ENCODE assay signal across 22 cellular contexts in the genomic region with DNA sequence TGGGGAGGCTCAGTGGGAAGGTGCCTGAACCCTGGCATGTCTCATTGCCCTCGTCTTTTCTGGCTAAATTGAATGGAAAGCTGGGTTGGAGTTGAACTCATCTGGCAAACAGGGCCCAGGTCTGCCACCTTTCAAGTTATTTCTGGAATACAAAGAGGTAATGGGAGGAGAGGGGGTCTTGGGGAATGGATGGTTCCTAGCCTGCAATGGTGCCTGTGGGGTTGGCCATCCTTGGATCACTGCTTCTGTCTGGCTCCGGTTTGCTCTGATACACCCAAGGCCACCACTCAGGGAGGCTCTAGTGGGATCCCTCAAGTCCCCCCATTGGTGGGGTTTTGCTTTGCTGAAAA. TPM values are rescaled to one million over a fixed set of nuclear protein-coding genes. Genes with fewer than 3 reads are reported as not detected.
A peak's percentile ranks its signal among the peaks of the same experiment; 100 is the strongest.
DNase-seq lines count a peak whose midpoint lies in the region; ATAC-seq, FAIRE-seq and TF ChIP-seq lines count a peak whose summit lies in the region.
"Had no signal": no experiment of that assay in that cellular context is flagged by ENCODE, and none has a peak within 500 bp of the region (broad histone marks: within the 10 kb centered on the region; RNA-seq: fewer than 3 reads in every experiment).

No MANE protein-coding gene starts in this region.

- 81 to 91% (median 86%) methylated on average over 2 of the region's 2 CpGs for WGBS in stomach, 5 donors

- DNase-seq in Caco-2 = no peak
- no peak for DNase-seq in lower lobe of right lung
- no peak for DNase-seq in stomach
- DNase-seq in NCI-H2081 (lab: John Stamatoyannopoulos, UW) = no peak
- DNase-seq in activated CD8-positive, alpha-beta memory T cell treated with anti-CD3 and anti-CD28 coated beads, Interleukin-2, amount 10 ng/mL, durations not matched to agents 7 days and 5 days = no peak
- DNase-seq in HuH-7 (ENCODE audit: low spot score) = no peak
- DNase-seq in GM12891 (ENCODE audit: insufficient read length, low spot score) = no peak
- DNase-seq: activated CD4-positive, CD25-positive, alpha-beta regulatory T cell treated with anti-CD3 and anti-CD28 coated beads, Interleukin-2, amount 50 U/mL, for 72 hours; activated naive CD4-positive, alpha-beta T cell treated with anti-CD3 and anti-CD28 coated beads, Interleukin-2, amount 50 U/mL, for 16 hours; activated T-cell treated with anti-CD3 and anti-CD28 coated beads, Interleukin-2, amount 50 U/mL, for 4 hours; cerebellar nuclear complex; DMS79 treated with DMSO at 0.1 percent for 48 hours; effector CD8-positive, alpha-beta T cell; erythroblast; foreskin melanocyte; NCI-H1436; NCI-H526 treated with DMSO at 0.1 percent for 48 hours; ovary; RPMI8226 had no signal

- no TSS peak for BruUV-seq in Caco-2 (replicated peaks; lab: Mats Ljungman, UMichigan)

- peaks cover 38% of the 10 kb centered on the region for H3K4me1 Mint-ChIP-seq in Caco-2 (ENCODE audit: low read depth, unreplicated experiment)
- peaks cover 47% of the 10 kb centered on the region for H3K4me1 Mint-ChIP-seq in brain
- peaks cover 25% of the 10 kb centered on the region for H3K4me1 Mint-ChIP-seq in activated CD8-positive, alpha-beta memory T cell treated with anti-CD3 and anti-CD28 coated beads, Interleukin-2, amount 10 ng/mL, durations not matched to agents 7 days and 5 days

- H3K9me3 ChIP-seq in Caco-2 = no peaks in the 10 kb centered on the region
- no peaks in the 10 kb centered on the region for H3K9me3 ChIP-seq in lower lobe of right lung
- H3K9me3 ChIP-seq in stomach = no peaks in the 10 kb centered on the region
- H3K9me3 ChIP-seq: ascending aorta, ovary had no signal

- no peak for TF ChIP-seq EP300 in stomach (IDR thresholded peaks at IDR 0.05)

- peaks cover 54% of the 10 kb centered on the region for H3K4me1 ChIP-seq in Caco-2
- peaks cover 44% of the 10 kb centered on the region for H3K4me1 ChIP-seq in lower lobe of right lung
- H3K4me1 ChIP-seq in stomach = peaks cover 36 to 49% (median 46%) of the 10 kb centered on the region in 4 donors
- H3K4me1 ChIP-seq: ascending aorta had no signal

- POLR2A ChIA-PET in Caco-2 (lab: Charles Lee) = no interaction called here

- CTCF ChIA-PET in Caco-2 (lab: Charles Lee) = interaction anchor here (0.7 kb wide), 1 partner anchor 12 kb away, joined by 4 read pairs; no protein-coding TSS in a partner anchor
- CTCF ChIA-PET in activated CD8-positive, alpha-beta memory T cell treated with anti-CD3 and anti-CD28 coated beads, Interleukin-2, amount 10 ng/mL, durations not matched to agents 7 days and 5 days (lab: Charles Lee) = no interaction called here

- no peak for TF ChIP-seq POLR2A in stomach (IDR thresholded peaks at IDR 0.05)
- TF ChIP-seq POLR2A in GM12891 (IDR thresholded peaks at IDR 0.05; ENCODE audit: low read depth, low read length) = no peak

- H3K4me3 Mint-ChIP-seq in Caco-2 (ENCODE audit: unreplicated experiment) (no peak overlapping the region), brain (no peak overlapping the region)
- no peak overlapping the region for H3K4me3 Mint-ChIP-seq in activated CD8-positive, alpha-beta memory T cell treated with anti-CD3 and anti-CD28 coated beads, Interleukin-2, amount 10 ng/mL, durations not matched to agents 7 days and 5 days
- H3K4me3 Mint-ChIP-seq: activated T-cell treated with anti-CD3 and anti-CD28 coated beads, Interleukin-2, amount 50 U/mL, for 4 hours had no signal

- FAIRE-seq in GM12891 (lab: Jason Lieb, UNC) = no peak
- FAIRE-seq: K562 had no signal

- no peak for ATAC-seq in lower lobe of right lung
- no peak for ATAC-seq in activated CD8-positive, alpha-beta memory T cell treated with anti-CD3 and anti-CD28 coated beads, Interleukin-2, amount 10 ng/mL, durations not matched to agents 7 days and 5 days
- ATAC-seq: activated T-cell treated with anti-CD3 and anti-CD28 coated beads, Interleukin-2, amount 50 U/mL, for 4 hours had no signal

- H3K36me3 Mint-ChIP-seq in Caco-2 (ENCODE audit: insufficient read depth, unreplicated experiment) = peaks cover 6% of the 10 kb centered on the region
- no peaks in the 10 kb centered on the region for H3K36me3 Mint-ChIP-seq in brain
- H3K36me3 Mint-ChIP-seq in activated CD8-positive, alpha-beta memory T cell treated with anti-CD3 and anti-CD28 coated beads, Interleukin-2, amount 10 ng/mL, durations not matched to agents 7 days and 5 days = no peaks in the 10 kb centered on the region

- no peaks in the 10 kb centered on the region for H3K36me3 ChIP-seq in Caco-2 (ENCODE audit: control insufficient read depth, insufficient read depth, low read length)
- no peaks in the 10 kb centered on the region for H3K36me3 ChIP-seq in lower lobe of right lung
- no peaks in the 10 kb centered on the region for H3K36me3 ChIP-seq in stomach
- H3K36me3 ChIP-seq: ascending aorta, ovary had no signal

- intact Hi-C loops in Caco-2 (cut with micrococcal nuclease; ENCODE audit: unreplicated experiment) (no loop called here), lower lobe of right lung (cut with DNase I) (no loop called here), stomach (cut with DNase I; ENCODE audit: low total_unique reads) (no loop called here)

- no peaks in the 10 kb centered on the region for H3K9me3 Mint-ChIP-seq in Caco-2 (ENCODE audit: unreplicated experiment)
- H3K9me3 Mint-ChIP-seq in brain = peaks cover 0 to 3% (median 0%) of the 10 kb centered on the region in 5 experiments
- H3K9me3 Mint-ChIP-seq in activated CD8-positive, alpha-beta memory T cell treated with anti-CD3 and anti-CD28 coated beads, Interleukin-2, amount 10 ng/mL, durations not matched to agents 7 days and 5 days (ENCODE audit: low read depth) = no peaks in the 10 kb centered on the region
- H3K9me3 Mint-ChIP-seq: activated T-cell treated with anti-CD3 and anti-CD28 coated beads, Interleukin-2, amount 50 U/mL, for 4 hours had no signal

- H3K27ac ChIP-seq in lower lobe of right lung (peak overlapping the region; percentile 76), stomach (peak overlapping the region; percentile 78 to 91 (median 78))
- H3K27ac ChIP-seq: ascending aorta, ovary had no signal

- H3K27me3 ChIP-seq in Caco-2 (replicated peaks; ENCODE audit: control insufficient read depth, insufficient read depth, low read length) (no peaks in the 10 kb centered on the region), lower lobe of right lung (ENCODE audit: low read depth) (no peaks in the 10 kb centered on the region), stomach (no peaks in the 10 kb centered on the region)
- H3K27me3 ChIP-seq: ascending aorta, ovary had no signal

- no peaks in the 10 kb centered on the region for H3K27me3 Mint-ChIP-seq in Caco-2 (ENCODE audit: insufficient read depth, unreplicated experiment)
- H3K27me3 Mint-ChIP-seq in brain = no peaks in the 10 kb centered on the region
- peaks cover 2% of the 10 kb centered on the region for H3K27me3 Mint-ChIP-seq in activated CD8-positive, alpha-beta memory T cell treated with anti-CD3 and anti-CD28 coated beads, Interleukin-2, amount 10 ng/mL, durations not matched to agents 7 days and 5 days

- H3K4me3 ChIP-seq in Caco-2 (ENCODE audit: low read depth, low read length) (no peak overlapping the region), lower lobe of right lung (no peak overlapping the region), stomach (no peak overlapping the region)
- H3K4me3 ChIP-seq: ascending aorta, K562, ovary had no signal

- TF ChIP-seq CTCF in Caco-2 (IDR thresholded peaks at IDR 0.05; ENCODE audit: insufficient read depth in 1 of 2, low read depth in 1 of 2, low read length in 1 of 2, severe bottlenecking in 1 of 2, unreplicated experiment in 1 of 2) (no peak), brain (conservative IDR thresholded peaks at IDR 0.05) (no peak), lower lobe of right lung (IDR thresholded peaks at IDR 0.05) (no peak), stomach (IDR thresholded peaks at IDR 0.05) (no peak)

- H3K27ac Mint-ChIP-seq in Caco-2 (ENCODE audit: unreplicated experiment) = peak overlapping the region; percentile 98
- peak overlapping the region in 3 of 5 experiments; percentile 68 to 91 (median 76) for H3K27ac Mint-ChIP-seq in brain
- no peak overlapping the region for H3K27ac Mint-ChIP-seq in activated CD8-positive, alpha-beta memory T cell treated with anti-CD3 and anti-CD28 coated beads, Interleukin-2, amount 10 ng/mL, durations not matched to agents 7 days and 5 days

TF ChIP-seq in GM12891, 5 proteins besides CTCF, POLR2A, EP300 and RAD21:
- TF ChIP-seq PAX5 (IDR thresholded peaks at IDR 0.05; ENCODE audit: insufficient read depth, low read length, severe bottlenecking) (no peak), TAF1 (IDR thresholded peaks at IDR 0.05; ENCODE audit: low read depth, low read length) (no peak), POU2F2 (IDR thresholded peaks at IDR 0.05; ENCODE audit: low read depth, low read length) (no peak), SPI1 (IDR thresholded peaks at IDR 0.05; ENCODE audit: low read depth, low read length) (no peak), POLR2AphosphoS5 (IDR thresholded peaks at IDR 0.05; ENCODE audit: low read depth, low read length) (no peak)
TF ChIP-seq in GM12891: peak in this region for 0.

RNA-seq across cellular contexts. Expression of gene PSD4, which starts 45.3 kb away (rescaled TPM):
- total RNA-seq in Caco-2 (2022) (15.5 and 18.7 TPM in 2 replicates), lower lobe of right lung (43.2 TPM), stomach (100 to 1,000 TPM in 2 of 5 donors, 10 to 100 TPM in 3; 35.3 to 146 (median 73.5) TPM)
- polyA plus RNA-seq in brain (ENCODE audit: insufficient read depth, low read depth, low replicate concordance) (5.5 TPM), stomach (10 to 100 TPM; 19.9 to 23.8 (median 19.9) TPM)
- total RNA-seq in activated CD8-positive, alpha-beta memory T cell treated with anti-CD3 and anti-CD28 coated beads, Interleukin-2, amount 10 ng/mL, durations not matched to agents 7 days and 5 days = 100 to 1,000 TPM; 314 to 388 TPM
- 57.5 TPM for polyA plus RNA-seq in GM12891 (2012; ENCODE audit: low read depth, missing spikeins)

RNA-seq across cellular contexts. Expression of gene PAX8, which starts 59.7 kb away (rescaled TPM):
- total RNA-seq in Caco-2 (2022) = 7.5 and 7.7 TPM in 2 replicates
- polyA plus RNA-seq in brain (ENCODE audit: insufficient read depth, low read depth, low replicate concordance) = 2.4 TPM
- total RNA-seq in lower lobe of right lung = 1.2 TPM
- total RNA-seq in stomach = 1 to 10 TPM in 2 of 5 donors, not detected in 3; 4.0 to 6.5 TPM
- polyA plus RNA-seq in stomach = 1 to 10 TPM in 1 of 3 donors, under 1 TPM in 2; 0.28 to 1.1 (median 0.50) TPM
- 1 to 10 TPM; 1.6 to 2.1 TPM for total RNA-seq in activated CD8-positive, alpha-beta memory T cell treated with anti-CD3 and anti-CD28 coated beads, Interleukin-2, amount 10 ng/mL, durations not matched to agents 7 days and 5 days
- polyA plus RNA-seq in GM12891 (2012; ENCODE audit: low read depth, missing spikeins) = not detected
